25 cellular contexts compared by ENCODE assay signal in genomic region chr2:145561152-145561551, GRCh38.
"Had no signal": no experiment of that assay in that cellular context is flagged by ENCODE, and none has a peak within 500 bp of the region (broad histone marks: within the 10 kb centered on the region; RNA-seq: fewer than 3 reads in every experiment).

No MANE protein-coding gene starts in this region.

- H3K4me2 ChIP-seq: neural progenitor cell, smooth muscle cell had no signal

- ATAC-seq: natural killer cell; right lobe of liver; stimulated activated memory B cell treated with anti-CD40 and anti-IgM and Interleukin-4, amounts not matched to agents 10 μg/mL and 1 μg/mL and 100 μg/mL, for 72 hours; stimulated activated naive CD8-positive, alpha-beta T cell treated with anti-CD3 and anti-CD28 coated beads, Interleukin-15, amount 100 ng/mL, for 72 hours had no signal

- FAIRE-seq: islet of Langerhans, kidney had no signal

- DNase-seq: hippocampal formation; immature natural killer cell; kidney; left ventricle myocardium inferior; mesendoderm; naive B cell; natural killer cell; nephron progenitor cell; ovary; right lobe of liver; stimulated activated CD4-positive, alpha-beta T cell treated with anti-CD3 and anti-CD28 coated beads, Interleukin-1b, Interleukin-23, amount 100 ng/mL, for 48 hours; stimulated activated CD4-positive, alpha-beta T cell treated with anti-CD3 and anti-CD28 coated beads, Interleukin-2, amount 100 ng/mL, for 48 hours; stimulated activated CD4-positive, alpha-beta T cell treated with anti-CD3 and anti-CD28 coated beads, Interleukin-4, amount 100 ng/mL, for 4 hours; stimulated activated CD8-positive, alpha-beta memory T cell treated with anti-CD3 and anti-CD28 coated beads, Interleukin-4, amount 100 ng/mL, for 48 hours; stimulated activated naive CD4-positive, alpha-beta T cell treated with Interleukin-2 at 50 U/mL for 16 hours; stimulated activated naive CD8-positive, alpha-beta T cell treated with anti-CD3 and anti-CD28 coated beads, Interleukin-15, amount 100 ng/mL, for 72 hours; substantia nigra; uterus had no signal

- H3K4me1 ChIP-seq: left ventricle myocardium inferior, right atrium auricular region, right lobe of liver, uterus had no signal

- H3K27ac ChIP-seq: left ventricle myocardium inferior, neural progenitor cell, ovary, right atrium auricular region, right lobe of liver, tibial nerve, uterus had no signal

- H3K27me3 ChIP-seq: neural progenitor cell, ovary, right atrium auricular region, right lobe of liver, tibial nerve, uterus had no signal

- H3K36me3 ChIP-seq: left ventricle myocardium inferior, neural progenitor cell, ovary, right atrium auricular region, right lobe of liver, tibial nerve, uterus had no signal

- H2AFZ ChIP-seq: neural progenitor cell had no signal

- H3K9ac ChIP-seq: neural progenitor cell had no signal

- H3K9me3 ChIP-seq: left ventricle myocardium inferior, ovary, right atrium auricular region, right lobe of liver, tibial nerve, uterus had no signal

- H3K4me3 ChIP-seq: left ventricle myocardium inferior, lung, neural progenitor cell, ovary, right atrium auricular region, right lobe of liver, smooth muscle cell, tibial nerve, uterus had no signal
